1 cellular context compared by ENCODE assay signal in genomic region chr2:42607101-42607637, GRCh38.
TF ChIP-seq lines count a peak whose summit lies in the region.

No MANE protein-coding gene starts in this region.

TF ChIP-seq in HepG2, 621 proteins besides CTCF, POLR2A, EP300 and RAD21 (continued from another document and continues in another):
- TF ChIP-seq, protein P1, sequence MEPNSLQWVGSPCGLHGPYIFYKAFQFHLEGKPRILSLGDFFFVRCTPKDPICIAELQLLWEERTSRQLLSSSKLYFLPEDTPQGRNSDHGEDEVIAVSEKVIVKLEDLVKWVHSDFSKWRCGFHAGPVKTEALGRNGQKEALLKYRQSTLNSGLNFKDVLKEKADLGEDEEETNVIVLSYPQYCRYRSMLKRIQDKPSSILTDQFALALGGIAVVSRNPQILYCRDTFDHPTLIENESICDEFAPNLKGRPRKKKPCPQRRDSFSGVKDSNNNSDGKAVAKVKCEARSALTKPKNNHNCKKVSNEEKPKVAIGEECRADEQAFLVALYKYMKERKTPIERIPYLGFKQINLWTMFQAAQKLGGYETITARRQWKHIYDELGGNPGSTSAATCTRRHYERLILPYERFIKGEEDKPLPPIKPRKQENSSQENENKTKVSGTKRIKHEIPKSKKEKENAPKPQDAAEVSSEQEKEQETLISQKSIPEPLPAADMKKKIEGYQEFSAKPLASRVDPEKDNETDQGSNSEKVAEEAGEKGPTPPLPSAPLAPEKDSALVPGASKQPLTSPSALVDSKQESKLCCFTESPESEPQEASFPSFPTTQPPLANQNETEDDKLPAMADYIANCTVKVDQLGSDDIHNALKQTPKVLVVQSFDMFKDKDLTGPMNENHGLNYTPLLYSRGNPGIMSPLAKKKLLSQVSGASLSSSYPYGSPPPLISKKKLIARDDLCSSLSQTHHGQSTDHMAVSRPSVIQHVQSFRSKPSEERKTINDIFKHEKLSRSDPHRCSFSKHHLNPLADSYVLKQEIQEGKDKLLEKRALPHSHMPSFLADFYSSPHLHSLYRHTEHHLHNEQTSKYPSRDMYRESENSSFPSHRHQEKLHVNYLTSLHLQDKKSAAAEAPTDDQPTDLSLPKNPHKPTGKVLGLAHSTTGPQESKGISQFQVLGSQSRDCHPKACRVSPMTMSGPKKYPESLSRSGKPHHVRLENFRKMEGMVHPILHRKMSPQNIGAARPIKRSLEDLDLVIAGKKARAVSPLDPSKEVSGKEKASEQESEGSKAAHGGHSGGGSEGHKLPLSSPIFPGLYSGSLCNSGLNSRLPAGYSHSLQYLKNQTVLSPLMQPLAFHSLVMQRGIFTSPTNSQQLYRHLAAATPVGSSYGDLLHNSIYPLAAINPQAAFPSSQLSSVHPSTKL (CRISPR knock-in tag; IDR thresholded peaks at IDR 0.05), result no peak
- TF ChIP-seq ZMYM3 (CRISPR knock-in tag; IDR thresholded peaks at IDR 0.05) (peak; percentile 50; the same call in 1 of the 2 replicates), CEBPG (CRISPR knock-in tag; IDR thresholded peaks at IDR 0.05) (peak; percentile 39; the same call in 1 of the 2 replicates), MIER3 (CRISPR knock-in tag; IDR thresholded peaks at IDR 0.05; ENCODE audit: borderline replicate concordance) (no peak), CEBPB (IDR thresholded peaks at IDR 0.05; ENCODE audit: borderline replicate concordance, low read depth, low read length) (peak; percentile 48; the same call in 1 of the 2 replicates), ZSCAN29 (CRISPR knock-in tag; conservative IDR thresholded peaks at IDR 0.05) (no peak), ATAD3A (CRISPR knock-in tag; IDR thresholded peaks at IDR 0.05) (no peak), ZC3H13 (CRISPR knock-in tag; IDR thresholded peaks at IDR 0.05) (no peak), THRA (CRISPR knock-in tag; IDR thresholded peaks at IDR 0.05; ENCODE audit: borderline replicate concordance) (no peak), ZNF33A (CRISPR knock-in tag; IDR thresholded peaks at IDR 0.05; ENCODE audit: borderline replicate concordance) (no peak), MIER2 (CRISPR knock-in tag; IDR thresholded peaks at IDR 0.05) (no peak), ELF1 (CRISPR knock-in tag; IDR thresholded peaks at IDR 0.05) (no peak), GATAD2A (CRISPR knock-in tag; IDR thresholded peaks at IDR 0.05) (0 out of 2 replicates have a peak, but pooled peaks have one; percentile 21), ZNF121 (CRISPR knock-in tag; IDR thresholded peaks at IDR 0.05) (peak; percentile 96), BRD4 (CRISPR knock-in tag; IDR thresholded peaks at IDR 0.05) (no peak), ZNF547 (CRISPR knock-in tag; IDR thresholded peaks at IDR 0.05) (no peak), MZF1 (CRISPR knock-in tag; IDR thresholded peaks at IDR 0.05; ENCODE audit: borderline replicate concordance) (no peak), ZMYM4 (CRISPR knock-in tag; IDR thresholded peaks at IDR 0.05) (no peak), ZNF513 (CRISPR knock-in tag; conservative IDR thresholded peaks at IDR 0.05) (no peak), TOPORS (CRISPR knock-in tag; IDR thresholded peaks at IDR 0.05) (no peak), FOXP4 (CRISPR knock-in tag; IDR thresholded peaks at IDR 0.05) (no peak), ZSCAN30 (CRISPR knock-in tag; IDR thresholded peaks at IDR 0.05) (no peak), KAT2B (IDR thresholded peaks at IDR 0.05; ENCODE audit: borderline replicate concordance, low read depth, low read length) (no peak), DBP (CRISPR knock-in tag; IDR thresholded peaks at IDR 0.05; ENCODE audit: not compliant biosample characterization) (no peak), MAX (IDR thresholded peaks at IDR 0.05) (no peak), BCLAF1 (IDR thresholded peaks at IDR 0.05) (no peak), ZNF230 (CRISPR knock-in tag; IDR thresholded peaks at IDR 0.05) (no peak), ZBTB20 (CRISPR knock-in tag; IDR thresholded peaks at IDR 0.05; ENCODE audit: borderline replicate concordance, low read depth) (no peak), HIC2 (CRISPR knock-in tag; IDR thresholded peaks at IDR 0.05; ENCODE audit: low read depth) (no peak), PCBP2 (optimal IDR thresholded peaks at IDR 0.05; ENCODE audit: low read depth, low read length, poor library complexity, severe bottlenecking) (peak; percentile 68), DR1 (CRISPR knock-in tag; IDR thresholded peaks at IDR 0.05) (no peak), THAP9 (CRISPR knock-in tag; IDR thresholded peaks at IDR 0.05; ENCODE audit: borderline replicate concordance) (no peak), SRSF9 (IDR thresholded peaks at IDR 0.05; ENCODE audit: borderline replicate concordance, insufficient read depth, low read depth, low read length, poor library complexity, severe bottlenecking) (no peak), ZNF597 (CRISPR knock-in tag; IDR thresholded peaks at IDR 0.05) (no peak)
- TF ChIP-seq, protein P2, sequence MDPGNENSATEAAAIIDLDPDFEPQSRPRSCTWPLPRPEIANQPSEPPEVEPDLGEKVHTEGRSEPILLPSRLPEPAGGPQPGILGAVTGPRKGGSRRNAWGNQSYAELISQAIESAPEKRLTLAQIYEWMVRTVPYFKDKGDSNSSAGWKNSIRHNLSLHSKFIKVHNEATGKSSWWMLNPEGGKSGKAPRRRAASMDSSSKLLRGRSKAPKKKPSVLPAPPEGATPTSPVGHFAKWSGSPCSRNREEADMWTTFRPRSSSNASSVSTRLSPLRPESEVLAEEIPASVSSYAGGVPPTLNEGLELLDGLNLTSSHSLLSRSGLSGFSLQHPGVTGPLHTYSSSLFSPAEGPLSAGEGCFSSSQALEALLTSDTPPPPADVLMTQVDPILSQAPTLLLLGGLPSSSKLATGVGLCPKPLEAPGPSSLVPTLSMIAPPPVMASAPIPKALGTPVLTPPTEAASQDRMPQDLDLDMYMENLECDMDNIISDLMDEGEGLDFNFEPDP (CRISPR knock-in tag; conservative IDR thresholded peaks at IDR 0.05), result no peak
- TF ChIP-seq, protein P3, sequence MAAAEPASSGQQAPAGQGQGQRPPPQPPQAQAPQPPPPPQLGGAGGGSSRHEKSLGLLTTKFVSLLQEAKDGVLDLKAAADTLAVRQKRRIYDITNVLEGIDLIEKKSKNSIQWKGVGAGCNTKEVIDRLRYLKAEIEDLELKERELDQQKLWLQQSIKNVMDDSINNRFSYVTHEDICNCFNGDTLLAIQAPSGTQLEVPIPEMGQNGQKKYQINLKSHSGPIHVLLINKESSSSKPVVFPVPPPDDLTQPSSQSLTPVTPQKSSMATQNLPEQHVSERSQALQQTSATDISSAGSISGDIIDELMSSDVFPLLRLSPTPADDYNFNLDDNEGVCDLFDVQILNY (CRISPR knock-in tag; conservative IDR thresholded peaks at IDR 0.05), result no peak
